7 cellular contexts compared by ENCODE assay signal in the genomic region with DNA sequence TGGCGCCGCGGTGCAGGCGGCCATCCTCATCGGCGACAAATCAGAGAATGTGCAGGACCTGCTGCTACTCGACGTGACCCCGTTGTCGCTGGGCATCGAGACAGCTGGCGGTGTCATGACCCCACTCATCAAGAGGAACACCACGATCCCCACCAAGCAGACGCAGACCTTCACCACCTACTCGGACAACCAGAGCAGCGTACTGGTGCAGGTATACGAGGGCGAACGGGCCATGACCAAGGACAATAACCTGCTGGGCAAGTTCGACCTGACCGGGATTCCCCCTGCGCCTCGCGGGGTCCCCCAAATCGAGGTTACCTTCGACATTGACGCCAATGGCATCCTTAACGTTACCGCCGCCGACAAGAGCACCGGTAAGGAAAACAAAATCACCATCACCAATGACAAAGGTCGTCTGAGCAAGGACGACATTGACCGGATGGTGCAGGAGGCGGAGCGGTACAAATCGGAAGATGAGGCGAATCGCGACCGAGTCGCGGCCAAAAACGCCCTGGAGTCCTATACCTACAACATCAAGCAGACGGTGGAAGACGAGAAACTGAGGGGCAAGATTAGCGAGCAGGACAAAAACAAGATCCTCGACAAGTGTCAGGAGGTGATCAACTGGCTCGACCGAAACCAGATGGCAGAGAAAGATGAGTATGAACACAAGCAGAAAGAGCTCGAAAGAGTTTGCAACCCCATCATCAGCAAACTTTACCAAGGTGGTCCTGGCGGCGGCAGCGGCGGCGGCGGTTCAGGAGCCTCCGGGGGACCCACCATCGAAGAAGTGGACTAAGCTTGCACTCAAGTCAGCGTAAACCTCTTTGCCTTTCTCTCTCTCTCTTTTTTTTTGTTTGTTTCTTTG. TPM values are rescaled to one million over a fixed set of nuclear protein-coding genes. Genes with fewer than 3 reads are reported as not detected.
A peak's percentile ranks its signal among the peaks of the same experiment; 100 is the strongest.
DNase-seq lines count a peak whose midpoint lies in the region; ATAC-seq and TF ChIP-seq lines count a peak whose summit lies in the region.

No MANE protein-coding gene starts in this region.

- H3K4me1 Mint-ChIP-seq in HFFc6 (ENCODE audit: low read depth) (peaks cover 36% of the 10 kb centered on the region), immature natural killer cell (peaks cover 35 to 40% of the 10 kb centered on the region in 2 donors)
- H3K4me1 Mint-ChIP-seq in activated naive CD4-positive, alpha-beta T cell treated with anti-CD3 and anti-CD28 coated beads, Interleukin-2, amount 50 U/mL, for 24 hours, result peaks cover 30% of the 10 kb centered on the region
- H3K4me1 Mint-ChIP-seq in stimulated activated memory B cell treated with anti-CD40 and anti-IgM and Interleukin-4, amounts not matched to agents 10 μg/mL and 1 μg/mL and 100 μg/mL, for 72 hours, result peaks cover 28% of the 10 kb centered on the region

- peaks cover 5% of the 10 kb centered on the region; the same call in 1 of the 2 replicates for H3K27me3 Mint-ChIP-seq in HFFc6 (ENCODE audit: insufficient read depth)
- peaks cover 1% of the 10 kb centered on the region for H3K27me3 Mint-ChIP-seq in activated naive CD4-positive, alpha-beta T cell treated with anti-CD3 and anti-CD28 coated beads, Interleukin-2, amount 50 U/mL, for 24 hours
- H3K27me3 Mint-ChIP-seq in immature natural killer cell (ENCODE audit: low read depth in 3 of 3), result peaks cover 9 to 34% (median 21%) of the 10 kb centered on the region in 3 donors
- H3K27me3 Mint-ChIP-seq in stimulated activated memory B cell treated with anti-CD40 and anti-IgM and Interleukin-4, amounts not matched to agents 10 μg/mL and 1 μg/mL and 100 μg/mL, for 72 hours, result no peaks in the 10 kb centered on the region

- no peak for TF ChIP-seq POLR2A in GM18505 (IDR thresholded peaks at IDR 0.05; ENCODE audit: borderline replicate concordance, extremely low read depth, insufficient read depth, insufficient read length)

- DNase-seq in HFFc6 (no peak), immature natural killer cell (no peak)

- peaks cover 20% of the 10 kb centered on the region for H3K36me3 Mint-ChIP-seq in HFFc6 (ENCODE audit: low read depth)
- H3K36me3 Mint-ChIP-seq in activated naive CD4-positive, alpha-beta T cell treated with anti-CD3 and anti-CD28 coated beads, Interleukin-2, amount 50 U/mL, for 24 hours, result no peaks in the 10 kb centered on the region
- peaks cover 0 to 3% (median 0%) of the 10 kb centered on the region in 3 donors for H3K36me3 Mint-ChIP-seq in immature natural killer cell
- peaks cover 6% of the 10 kb centered on the region for H3K36me3 Mint-ChIP-seq in stimulated activated memory B cell treated with anti-CD40 and anti-IgM and Interleukin-4, amounts not matched to agents 10 μg/mL and 1 μg/mL and 100 μg/mL, for 72 hours

- H3K9me3 Mint-ChIP-seq in HFFc6, result peaks cover 17% of the 10 kb centered on the region
- no peaks in the 10 kb centered on the region for H3K9me3 Mint-ChIP-seq in activated naive CD4-positive, alpha-beta T cell treated with anti-CD3 and anti-CD28 coated beads, Interleukin-2, amount 50 U/mL, for 24 hours
- H3K9me3 Mint-ChIP-seq in immature natural killer cell, result peaks cover 0 to 2% (median 0%) of the 10 kb centered on the region in 6 donors
- H3K9me3 Mint-ChIP-seq in stimulated activated memory B cell treated with anti-CD40 and anti-IgM and Interleukin-4, amounts not matched to agents 10 μg/mL and 1 μg/mL and 100 μg/mL, for 72 hours, result peaks cover 3% of the 10 kb centered on the region

- no peak for ATAC-seq in stimulated activated memory B cell treated with anti-CD40 and anti-IgM and Interleukin-4, amounts not matched to agents 10 μg/mL and 1 μg/mL and 100 μg/mL, for 72 hours
- ATAC-seq in HG03135 (IDR thresholded peaks at IDR 0.05; ENCODE audit: unreplicated experiment) (no peak), HG03175 (IDR thresholded peaks at IDR 0.05; ENCODE audit: unreplicated experiment) (no peak), GM18505 (IDR thresholded peaks at IDR 0.05; ENCODE audit: unreplicated experiment) (no peak)

- H3K27ac Mint-ChIP-seq in HFFc6 (no peak overlapping the region), immature natural killer cell (peak overlapping the region in 3 of 6 donors; percentile 8 to 41 (median 30))
- peak overlapping the region; percentile 48 for H3K27ac Mint-ChIP-seq in activated naive CD4-positive, alpha-beta T cell treated with anti-CD3 and anti-CD28 coated beads, Interleukin-2, amount 50 U/mL, for 24 hours
- peak overlapping the region; percentile 9 for H3K27ac Mint-ChIP-seq in stimulated activated memory B cell treated with anti-CD40 and anti-IgM and Interleukin-4, amounts not matched to agents 10 μg/mL and 1 μg/mL and 100 μg/mL, for 72 hours

- H3K4me3 Mint-ChIP-seq in HFFc6 (peak overlapping the region; percentile 88), immature natural killer cell (peak overlapping the region; percentile 82 to 96 (median 94))
- H3K4me3 Mint-ChIP-seq in activated naive CD4-positive, alpha-beta T cell treated with anti-CD3 and anti-CD28 coated beads, Interleukin-2, amount 50 U/mL, for 24 hours, result peak overlapping the region; percentile 73
- H3K4me3 Mint-ChIP-seq in stimulated activated memory B cell treated with anti-CD40 and anti-IgM and Interleukin-4, amounts not matched to agents 10 μg/mL and 1 μg/mL and 100 μg/mL, for 72 hours, result peak overlapping the region; percentile 72

- no peak for TF ChIP-seq CTCF in HFFc6 (IDR thresholded peaks at IDR 0.05)

RNA-seq across cellular contexts. Expression of a gene that starts 1.7 kb away (rescaled TPM):
- 1 to 10 TPM; 5.6 to 9.6 (median 9.2) TPM for total RNA-seq in HFFc6 (2021; fragmentation: NEBNext Ultra II Directional; extraction: Animal tissue kit (Norgen Biotek cat#: 25700))
- 1 to 10 TPM in 1 of 3 donors, under 1 TPM in 2; 0.11 to 1.2 (median 0.73) TPM for polyA plus RNA-seq in immature natural killer cell

RNA-seq across cellular contexts. Expression of a gene that starts 7.6 kb away (rescaled TPM):
- total RNA-seq in HFFc6 (2021; fragmentation: NEBNext Ultra II Directional; extraction: Animal tissue kit (Norgen Biotek cat#: 25700)), result under 1 TPM; 0.20 to 0.81 (median 0.27) TPM
- under 1 TPM in 2 of 3 donors, not detected in 1; 0.47 to 0.81 TPM for polyA plus RNA-seq in immature natural killer cell

RNA-seq across cellular contexts. Expression of a gene that starts 37.6 kb away (rescaled TPM):
- total RNA-seq in HFFc6 (2021; fragmentation: NEBNext Ultra II Directional; extraction: Animal tissue kit (Norgen Biotek cat#: 25700)), result 10 to 100 TPM; 22.3 to 29.3 (median 25.5) TPM
- 100 to 1,000 TPM in 1 of 3 donors, 10 to 100 TPM in 2; 53.5 to 123 (median 70.9) TPM for polyA plus RNA-seq in immature natural killer cell

RNA-seq across cellular contexts. Expression of a gene that starts 38.6 kb away (rescaled TPM):
- 1 to 10 TPM; 5.7 to 8.2 (median 7.1) TPM for total RNA-seq in HFFc6 (2021; fragmentation: NEBNext Ultra II Directional; extraction: Animal tissue kit (Norgen Biotek cat#: 25700))
- 10 to 100 TPM in 2 of 3 donors, 1 to 10 TPM in 1; 9.9 to 23.1 (median 15.3) TPM for polyA plus RNA-seq in immature natural killer cell
